ENCODE assay signal across 8 cellular contexts in genomic region chr11:1335264-1335810, GRCh38. TPM values are rescaled to one million over a fixed set of nuclear protein-coding genes. Genes with fewer than 3 reads are reported as not detected.
DNase-seq lines count a peak whose midpoint lies in the region; ATAC-seq lines count a peak whose summit lies in the region.

No MANE protein-coding gene starts in this region.

- peak overlapping the region; percentile 56 to 65 (median 59) for H3K4me3 ChIP-seq in subcutaneous abdominal adipose tissue (ENCODE audit: low read depth in 1 of 5, low read length in 5 of 5)
- H3K4me3 ChIP-seq in trophoblast cell (ENCODE audit: low read depth, low read length): no peak overlapping the region

- intact Hi-C loops in activated naive CD4-positive, alpha-beta T cell treated with anti-CD3 and anti-CD28 coated beads for 36 hours (cut with micrococcal nuclease): loop anchor here (2.0 to 5.0 kb wide), 2 partner anchors 53 to 73 kb away; partner anchors contain the start of gene BRSK2

- no peak overlapping the region for H3K4ac ChIP-seq in trophoblast cell (ENCODE audit: low read depth, low read length)

- no peak for DNase-seq in activated naive CD4-positive, alpha-beta T cell treated with anti-CD3 and anti-CD28 coated beads for 36 hours
- DNase-seq in activated naive CD4-positive, alpha-beta T cell treated with anti-CD3 and anti-CD28 coated beads, Interleukin-2, amount 50 U/mL, for 16 hours: no peak
- DNase-seq in activated naive CD8-positive, alpha-beta T cell treated with anti-CD3 and anti-CD28 coated beads for 36 hours: no peak
- peak; percentile 48 for DNase-seq in left lobe of liver (ENCODE audit: low spot score)
- no peak for DNase-seq in HPDE6-E6E7 (ENCODE audit: extremely low spot score)
- DNase-seq in trophoblast cell: no peak

- H3K14ac ChIP-seq in trophoblast cell (ENCODE audit: low read length): no peak overlapping the region

- peaks cover 10% of the 10 kb centered on the region for H3K4me1 Mint-ChIP-seq in activated naive CD4-positive, alpha-beta T cell treated with anti-CD3 and anti-CD28 coated beads for 36 hours (ENCODE audit: low read depth)
- peaks cover 14% of the 10 kb centered on the region for H3K4me1 Mint-ChIP-seq in activated naive CD8-positive, alpha-beta T cell treated with anti-CD3 and anti-CD28 coated beads for 36 hours

- H3K18ac ChIP-seq in trophoblast cell (ENCODE audit: low read length): no peak overlapping the region

- H3K27ac ChIP-seq in subcutaneous abdominal adipose tissue (ENCODE audit: low read depth, low read length) (no peak overlapping the region), trophoblast cell (ENCODE audit: low read depth, low read length) (no peak overlapping the region)

- no peak overlapping the region for H2AFZ ChIP-seq in trophoblast cell (ENCODE audit: insufficient read depth, low read length, poor library complexity)

- H3K9me3 Mint-ChIP-seq in activated naive CD4-positive, alpha-beta T cell treated with anti-CD3 and anti-CD28 coated beads for 36 hours: peaks cover 6% of the 10 kb centered on the region
- peaks cover 3% of the 10 kb centered on the region for H3K9me3 Mint-ChIP-seq in activated naive CD8-positive, alpha-beta T cell treated with anti-CD3 and anti-CD28 coated beads for 36 hours

- H4K8ac ChIP-seq in trophoblast cell (ENCODE audit: low read depth, low read length): no peak overlapping the region

- H3K9ac ChIP-seq in subcutaneous abdominal adipose tissue (ENCODE audit: low read length in 5 of 5) (peak overlapping the region in 2 of 5 donors; percentile 30 to 60), trophoblast cell (ENCODE audit: low read length) (no peak overlapping the region)

- no peak overlapping the region for H4K12ac ChIP-seq in trophoblast cell (ENCODE audit: low read depth, low read length)

- no peak overlapping the region for H2BK120ac ChIP-seq in trophoblast cell (ENCODE audit: insufficient read depth, low read length, poor library complexity)

- no CpG with 5 or more reads among the region's 10 CpGs for WGBS in trophoblast cell (ENCODE audit: extremely low coverage, insufficient coverage, insufficient read length)

- H4K91ac ChIP-seq in trophoblast cell (ENCODE audit: low read depth, low read length): no peak overlapping the region

- H2AK5ac ChIP-seq in trophoblast cell (ENCODE audit: low read length): no peak overlapping the region

- H3K27me3 ChIP-seq in subcutaneous abdominal adipose tissue (ENCODE audit: control insufficient read depth in 5 of 5, insufficient read depth in 4 of 5, low read length in 5 of 5) (no peaks in the 10 kb centered on the region), trophoblast cell (ENCODE audit: insufficient read depth, low read length) (peaks cover 19% of the 10 kb centered on the region)

- no peak overlapping the region for H2BK5ac ChIP-seq in trophoblast cell (ENCODE audit: low read depth, low read length, poor library complexity)

- H3K4me2 ChIP-seq in trophoblast cell (ENCODE audit: low read length): no peak overlapping the region

- peaks cover 3% of the 10 kb centered on the region for H3K27me3 Mint-ChIP-seq in activated naive CD4-positive, alpha-beta T cell treated with anti-CD3 and anti-CD28 coated beads for 36 hours (ENCODE audit: low read depth)
- peaks cover 9% of the 10 kb centered on the region for H3K27me3 Mint-ChIP-seq in activated naive CD8-positive, alpha-beta T cell treated with anti-CD3 and anti-CD28 coated beads for 36 hours

- H2BK12ac ChIP-seq in trophoblast cell (ENCODE audit: low read length): no peak overlapping the region

- H3K4me1 ChIP-seq in subcutaneous abdominal adipose tissue (ENCODE audit: control insufficient read depth in 5 of 5, insufficient read depth in 5 of 5, low read length in 5 of 5) (peaks cover 7 to 15% (median 12%) of the 10 kb centered on the region in 5 donors), trophoblast cell (ENCODE audit: control insufficient read depth in 1 of 2, insufficient read depth in 2 of 2, low read length in 2 of 2) (peaks cover 0 to 2% of the 10 kb centered on the region in 2 experiments)

- H3K36me3 ChIP-seq in subcutaneous abdominal adipose tissue (ENCODE audit: control insufficient read depth in 5 of 5, insufficient read depth in 5 of 5, low read length in 5 of 5) (no peaks in the 10 kb centered on the region), trophoblast cell (ENCODE audit: control insufficient read depth in 1 of 2, insufficient read depth in 2 of 2, low read length in 2 of 2) (no peaks in the 10 kb centered on the region)

- CTCF ChIA-PET in activated naive CD4-positive, alpha-beta T cell treated with anti-CD3 and anti-CD28 coated beads for 36 hours (lab: Charles Lee): interaction anchor here (0.9 kb wide), 1 partner anchor 54 kb away, joined by 3 read pairs; the partner anchor contains the start of gene BRSK2

- H3K79me2 ChIP-seq in trophoblast cell (ENCODE audit: control insufficient read depth, insufficient read depth, low read length, poor library complexity): no peaks in the 10 kb centered on the region

- H3K36me3 Mint-ChIP-seq in activated naive CD4-positive, alpha-beta T cell treated with anti-CD3 and anti-CD28 coated beads for 36 hours (ENCODE audit: low read depth): peaks cover 2% of the 10 kb centered on the region
- H3K36me3 Mint-ChIP-seq in activated naive CD8-positive, alpha-beta T cell treated with anti-CD3 and anti-CD28 coated beads for 36 hours: peaks cover 6% of the 10 kb centered on the region

- H3K9me3 ChIP-seq in subcutaneous abdominal adipose tissue (ENCODE audit: control insufficient read depth in 5 of 5, low read length in 5 of 5) (no peaks in the 10 kb centered on the region), trophoblast cell (ENCODE audit: insufficient read depth, low read depth, low read length) (peaks cover 17% of the 10 kb centered on the region)

- H3K23ac ChIP-seq in trophoblast cell (ENCODE audit: low read length): no peak overlapping the region

- peak overlapping the region; percentile 56 for H3K27ac Mint-ChIP-seq in activated naive CD4-positive, alpha-beta T cell treated with anti-CD3 and anti-CD28 coated beads for 36 hours
- peak overlapping the region; percentile 49 for H3K27ac Mint-ChIP-seq in activated naive CD8-positive, alpha-beta T cell treated with anti-CD3 and anti-CD28 coated beads for 36 hours

- ATAC-seq in left lobe of liver (no peak), GM18511 (IDR thresholded peaks at IDR 0.05; ENCODE audit: unreplicated experiment) (no peak)

- H3K79me1 ChIP-seq in trophoblast cell (ENCODE audit: low read length): no peaks in the 10 kb centered on the region

- peak overlapping the region; percentile 76 for H3K4me3 Mint-ChIP-seq in activated naive CD4-positive, alpha-beta T cell treated with anti-CD3 and anti-CD28 coated beads for 36 hours
- peak overlapping the region; percentile 73 for H3K4me3 Mint-ChIP-seq in activated naive CD8-positive, alpha-beta T cell treated with anti-CD3 and anti-CD28 coated beads for 36 hours

RNA-seq across cellular contexts. Expression of gene TOLLIP, which starts 25.9 kb away (rescaled TPM):
- 10 to 100 TPM; 19.9 to 21.7 TPM for total RNA-seq in activated naive CD4-positive, alpha-beta T cell treated with anti-CD3 and anti-CD28 coated beads for 36 hours
- total RNA-seq in activated naive CD8-positive, alpha-beta T cell treated with anti-CD3 and anti-CD28 coated beads for 36 hours: 10 to 100 TPM; 32.8 to 36.0 TPM
- 128 TPM for total RNA-seq in left lobe of liver
- polyA plus RNA-seq in trophoblast cell (2013): 31.6 and 33.1 TPM in 2 replicates

RNA-seq across cellular contexts. Expression of gene BRSK2, which starts 54.4 kb away (rescaled TPM):
- total RNA-seq in activated naive CD4-positive, alpha-beta T cell treated with anti-CD3 and anti-CD28 coated beads for 36 hours: under 1 TPM; 0.17 to 0.44 TPM
- under 1 TPM; 0.46 to 0.97 TPM for total RNA-seq in activated naive CD8-positive, alpha-beta T cell treated with anti-CD3 and anti-CD28 coated beads for 36 hours
- 0.18 TPM for total RNA-seq in left lobe of liver
- 0.82 and 0.89 TPM in 2 replicates for polyA plus RNA-seq in trophoblast cell (2013)
